Comparison of ENCODE assay signal across 8 cellular contexts in the genomic region with DNA sequence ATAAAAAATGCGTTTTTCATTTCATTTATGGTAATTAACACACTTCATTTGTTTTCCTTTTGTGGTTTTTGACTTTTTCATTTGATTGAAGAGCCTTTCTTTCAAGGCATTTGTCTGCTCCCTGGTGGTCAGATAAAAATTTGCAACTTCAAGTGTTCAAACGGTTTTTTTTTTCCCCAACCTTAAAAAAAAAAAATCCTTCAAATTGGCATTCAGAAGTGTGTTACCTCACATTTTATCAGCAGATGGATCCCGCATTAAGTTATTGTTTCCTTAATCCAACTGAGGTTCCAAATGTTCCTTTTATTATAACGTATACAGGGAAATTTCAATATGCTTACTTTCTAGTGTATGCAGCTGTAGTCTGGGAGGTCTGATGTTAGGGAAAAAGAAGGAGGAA. TPM values are rescaled to one million over a fixed set of nuclear protein-coding genes. Genes with fewer than 3 reads are reported as not detected.
DNase-seq lines count a peak whose midpoint lies in the region; ATAC-seq and TF ChIP-seq lines count a peak whose summit lies in the region.

No MANE protein-coding gene starts in this region.

- H3K9me3 Mint-ChIP-seq in brain = no peaks in the 10 kb centered on the region
- H3K9me3 Mint-ChIP-seq in natural killer cell treated with Interleukin-12 subunit alpha and Interleukin-12 subunit beta and Interleukin-15 and Interleukin-18, amount 100 ng/mL, for 72 hours = no peaks in the 10 kb centered on the region

- 0% methylated on average over 1 of the region's 4 CpGs for WGBS in mesenchymal stem cell

- H3K9ac ChIP-seq in mesenchymal stem cell (ENCODE audit: low read length) = peak overlapping the region; percentile 35

- H4K8ac ChIP-seq in mesenchymal stem cell (ENCODE audit: low read length) = no peak overlapping the region

- no peak overlapping the region for H2BK5ac ChIP-seq in mesenchymal stem cell (ENCODE audit: low read depth, low read length, poor library complexity, severe bottlenecking)

- no peak overlapping the region for H2BK15ac ChIP-seq in mesenchymal stem cell (ENCODE audit: low read depth, poor library complexity, severe bottlenecking)

- H3K14ac ChIP-seq in mesenchymal stem cell (ENCODE audit: low read length in 2 of 2) = no peak overlapping the region

- H3K4ac ChIP-seq in mesenchymal stem cell (ENCODE audit: low read depth in 1 of 2, low read length in 2 of 2) = no peak overlapping the region

- no peaks in the 10 kb centered on the region for H3K27me3 ChIP-seq in mesenchymal stem cell (ENCODE audit: control insufficient read depth in 1 of 2, insufficient read depth in 1 of 2, low read length in 2 of 2)

- no peaks in the 10 kb centered on the region for H3K36me3 ChIP-seq in mesenchymal stem cell (ENCODE audit: control insufficient read depth in 1 of 2, insufficient read depth in 2 of 2, low read depth in 1 of 2, low read length in 2 of 2)

- H3K4me3 Mint-ChIP-seq in brain = peak overlapping the region in 2 of 5 experiments; percentile 24 to 43
- H3K4me3 Mint-ChIP-seq in natural killer cell treated with Interleukin-12 subunit alpha and Interleukin-12 subunit beta and Interleukin-15 and Interleukin-18, amount 100 ng/mL, for 72 hours = no peak overlapping the region

- peaks cover 40% of the 10 kb centered on the region for H3K4me1 Mint-ChIP-seq in brain
- no peaks in the 10 kb centered on the region for H3K4me1 Mint-ChIP-seq in natural killer cell treated with Interleukin-12 subunit alpha and Interleukin-12 subunit beta and Interleukin-15 and Interleukin-18, amount 100 ng/mL, for 72 hours (ENCODE audit: low read depth in 2 of 2)

- TF ChIP-seq CTCF in AG09319 (IDR thresholded peaks at IDR 0.05; ENCODE audit: low read depth, low read length) = peak; percentile 53
- TF ChIP-seq CTCF in brain (conservative IDR thresholded peaks at IDR 0.05) = peak; percentile 86 to 90

- H3K79me1 ChIP-seq in mesenchymal stem cell (replicated peaks; ENCODE audit: low read length, poor library complexity, severe bottlenecking) = no peaks in the 10 kb centered on the region

- H3K23ac ChIP-seq in mesenchymal stem cell (ENCODE audit: low read length in 2 of 2) = no peak overlapping the region

- H2BK12ac ChIP-seq in mesenchymal stem cell (ENCODE audit: low read length in 2 of 2) = no peak overlapping the region

- H2AFZ ChIP-seq in mesenchymal stem cell (ENCODE audit: low read depth, low read length) = no peak overlapping the region

- no peak overlapping the region for H4K91ac ChIP-seq in mesenchymal stem cell (ENCODE audit: low read length)

- no peak overlapping the region for H3K4me3 ChIP-seq in mesenchymal stem cell (ENCODE audit: insufficient read depth in 1 of 2, low read depth in 1 of 2, low read length in 2 of 2)

- H3K27ac ChIP-seq in mesenchymal stem cell (ENCODE audit: low read length, poor library complexity, severe bottlenecking) = no peak overlapping the region

- DNase-seq in AG09319 (ENCODE audit: extremely low read depth, low read depth) (peak; percentile 22), NCI-H2107 (lab: John Stamatoyannopoulos, UW) (peak; percentile 39), mesenchymal stem cell (peak; percentile 62)
- DNase-seq in natural killer cell treated with Interleukin-12 subunit alpha and Interleukin-12 subunit beta and Interleukin-15 and Interleukin-18, amount 100 ng/mL, for 72 hours (ENCODE audit: low spot score) = no peak

- H3K27ac Mint-ChIP-seq in brain = peak overlapping the region in 2 of 5 experiments; percentile 13 to 58
- no peak overlapping the region for H3K27ac Mint-ChIP-seq in natural killer cell treated with Interleukin-12 subunit alpha and Interleukin-12 subunit beta and Interleukin-15 and Interleukin-18, amount 100 ng/mL, for 72 hours

- no peaks in the 10 kb centered on the region for H3K4me1 ChIP-seq in mesenchymal stem cell (ENCODE audit: control insufficient read depth, insufficient read depth, low read depth, low read length)

- no peak overlapping the region for H3K4me2 ChIP-seq in mesenchymal stem cell (ENCODE audit: low read length, poor library complexity, severe bottlenecking)

- ATAC-seq in GM18517 (IDR thresholded peaks at IDR 0.05; ENCODE audit: unreplicated experiment) = peak; percentile 35
- no peak for ATAC-seq in natural killer cell treated with Interleukin-12 subunit alpha and Interleukin-12 subunit beta and Interleukin-15 and Interleukin-18, amount 100 ng/mL, for 72 hours
- ATAC-seq in HG03460 (IDR thresholded peaks at IDR 0.05; ENCODE audit: unreplicated experiment) = no peak
- no peak for ATAC-seq in GM18498 (IDR thresholded peaks at IDR 0.05; ENCODE audit: unreplicated experiment)

- no peaks in the 10 kb centered on the region for H3K9me3 ChIP-seq in mesenchymal stem cell (ENCODE audit: control insufficient read depth, low read length)

- no peak overlapping the region for H2BK120ac ChIP-seq in mesenchymal stem cell (ENCODE audit: low read depth, low read length)

- no peaks in the 10 kb centered on the region for H3K36me3 Mint-ChIP-seq in brain
- H3K36me3 Mint-ChIP-seq in natural killer cell treated with Interleukin-12 subunit alpha and Interleukin-12 subunit beta and Interleukin-15 and Interleukin-18, amount 100 ng/mL, for 72 hours = no peaks in the 10 kb centered on the region

- peaks cover 9% of the 10 kb centered on the region for H3K27me3 Mint-ChIP-seq in brain
- H3K27me3 Mint-ChIP-seq in natural killer cell treated with Interleukin-12 subunit alpha and Interleukin-12 subunit beta and Interleukin-15 and Interleukin-18, amount 100 ng/mL, for 72 hours = no peaks in the 10 kb centered on the region

- no peak overlapping the region for H2AK5ac ChIP-seq in mesenchymal stem cell (ENCODE audit: low read length, severe bottlenecking)

- no peak overlapping the region for H3K18ac ChIP-seq in mesenchymal stem cell (ENCODE audit: low read depth in 1 of 2, low read length in 2 of 2)

RNA-seq across cellular contexts. Expression of a gene that starts 47.2 kb away (rescaled TPM):
- not detected for polyA plus RNA-seq in brain (ENCODE audit: insufficient read depth, low read depth, low replicate concordance)
- polyA plus RNA-seq in mesenchymal stem cell (2013, experiment 1 of 2) = not detected
- polyA plus RNA-seq in mesenchymal stem cell (2013, experiment 2 of 2) = not detected
- not detected for total RNA-seq in natural killer cell treated with Interleukin-12 subunit alpha and Interleukin-12 subunit beta and Interleukin-15 and Interleukin-18, amount 100 ng/mL, for 72 hours

RNA-seq across cellular contexts. Expression of a gene that starts 56.4 kb away (rescaled TPM):
- polyA plus RNA-seq in brain (ENCODE audit: insufficient read depth, low read depth, low replicate concordance) = not detected
- 0.03 TPM for polyA plus RNA-seq in mesenchymal stem cell (2013, experiment 1 of 2)
- 0.03 TPM for polyA plus RNA-seq in mesenchymal stem cell (2013, experiment 2 of 2)
- total RNA-seq in natural killer cell treated with Interleukin-12 subunit alpha and Interleukin-12 subunit beta and Interleukin-15 and Interleukin-18, amount 100 ng/mL, for 72 hours = not detected
